ENCODE assay signal across 1 cellular context in the genomic region with DNA sequence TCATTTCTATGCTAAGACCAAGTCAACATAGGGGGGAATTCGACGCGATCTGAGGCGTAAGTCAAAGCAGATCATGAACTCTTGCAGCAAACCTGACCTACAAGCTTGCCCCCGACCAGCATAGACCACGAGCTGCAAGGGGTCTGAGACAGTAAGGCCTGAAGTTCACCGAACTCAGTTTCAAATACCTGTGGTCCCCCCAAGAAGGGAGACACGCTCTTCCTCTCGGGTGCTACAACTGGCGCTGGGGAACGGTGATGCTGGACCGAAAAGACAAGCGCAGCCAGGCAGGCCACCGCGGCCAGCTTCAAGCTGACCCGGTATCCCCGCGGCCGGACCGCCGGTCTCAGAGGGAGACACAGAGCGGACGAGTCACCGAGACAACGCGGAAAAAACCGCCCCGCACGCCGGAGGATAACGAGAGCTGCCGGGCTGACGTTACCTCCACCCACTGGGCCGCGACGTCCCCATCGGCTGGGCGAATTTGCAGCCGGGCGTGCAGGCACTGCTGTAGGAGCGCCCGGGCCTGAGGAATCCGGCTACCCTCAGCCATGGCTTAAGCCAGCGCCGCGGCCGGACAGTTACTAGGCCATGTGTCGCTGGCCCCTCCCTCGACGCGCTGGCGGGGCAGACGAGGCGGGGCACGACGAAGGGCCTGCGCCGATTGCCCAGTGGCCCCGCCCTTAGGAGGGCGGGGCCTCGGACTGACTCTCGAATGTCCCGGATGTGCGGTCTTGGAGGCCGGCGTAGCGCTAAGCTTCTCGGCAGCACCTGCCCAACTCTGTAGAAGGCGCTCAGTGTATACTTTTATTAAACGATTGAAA.
A peak's percentile ranks its signal among the peaks of the same experiment; 100 is the strongest.
TF ChIP-seq lines count a peak whose summit lies in the region.

A gene (minus strand): TSS at position 666 of the 824 bp plus-strand sequence. CDS start 113 bp downstream, at position 553.

TF ChIP-seq in HEK293, 187 proteins besides CTCF, POLR2A, EP300 and RAD21 (continued from another document):
- TF ChIP-seq, protein P1, sequence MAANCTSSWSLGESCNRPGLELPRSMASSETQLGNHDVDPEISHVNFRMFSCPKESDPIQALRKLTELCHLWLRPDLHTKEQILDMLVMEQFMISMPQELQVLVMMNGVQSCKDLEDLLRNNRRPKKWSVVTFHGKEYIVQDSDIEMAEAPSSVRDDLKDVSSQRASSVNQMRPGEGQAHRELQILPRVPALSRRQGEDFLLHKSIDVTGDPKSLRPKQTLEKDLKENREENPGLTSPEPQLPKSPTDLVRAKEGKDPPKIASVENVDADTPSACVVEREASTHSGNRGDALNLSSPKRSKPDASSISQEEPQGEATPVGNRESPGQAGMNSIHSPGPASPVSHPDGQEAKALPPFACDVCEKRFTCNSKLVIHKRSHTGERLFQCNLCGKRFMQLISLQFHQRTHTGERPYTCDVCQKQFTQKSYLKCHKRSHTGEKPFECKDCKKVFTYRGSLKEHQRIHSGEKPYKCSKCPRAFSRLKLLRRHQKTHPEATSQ (tag by site-specific recombination; IDR thresholded peaks at IDR 0.05) = peak; percentile 68; the same call in 1 of the 2 replicates
- TF ChIP-seq, protein P2, sequence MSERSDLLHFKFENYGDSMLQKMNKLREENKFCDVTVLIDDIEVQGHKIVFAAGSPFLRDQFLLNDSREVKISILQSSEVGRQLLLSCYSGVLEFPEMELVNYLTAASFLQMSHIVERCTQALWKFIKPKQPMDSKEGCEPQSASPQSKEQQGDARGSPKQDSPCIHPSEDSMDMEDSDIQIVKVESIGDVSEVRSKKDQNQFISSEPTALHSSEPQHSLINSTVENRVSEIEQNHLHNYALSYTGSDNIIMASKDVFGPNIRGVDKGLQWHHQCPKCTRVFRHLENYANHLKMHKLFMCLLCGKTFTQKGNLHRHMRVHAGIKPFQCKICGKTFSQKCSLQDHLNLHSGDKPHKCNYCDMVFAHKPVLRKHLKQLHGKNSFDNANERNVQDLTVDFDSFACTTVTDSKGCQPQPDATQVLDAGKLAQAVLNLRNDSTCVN (tag by site-specific recombination; optimal IDR thresholded peaks at IDR 0.05) = peak; percentile 67
- TF ChIP-seq ZNF394 (tag by site-specific recombination; IDR thresholded peaks at IDR 0.05; ENCODE audit: borderline replicate concordance) (peak; percentile 50; the same call in 1 of the 2 replicates), ZFP37 (tag by site-specific recombination; IDR thresholded peaks at IDR 0.05) (no peak; the same call in 1 of the 2 replicates), TRIM28 (IDR thresholded peaks at IDR 0.05; ENCODE audit: borderline replicate concordance, low read length) (peak; percentile 39; the same call in 1 of the 2 replicates), ZNF138 (tag by site-specific recombination; IDR thresholded peaks at IDR 0.05; ENCODE audit: borderline replicate concordance) (no peak), ZNF585B (tag by site-specific recombination; IDR thresholded peaks at IDR 0.05) (no peak), ZNF48 (tag by site-specific recombination; IDR thresholded peaks at IDR 0.05) (no peak), ZBTB8A (tag by site-specific recombination; IDR thresholded peaks at IDR 0.05) (peak; percentile 75; the same call in 1 of the 2 replicates), ZNF354C (tag by site-specific recombination; IDR thresholded peaks at IDR 0.05; ENCODE audit: borderline replicate concordance, low read depth) (no peak), KLF8 (tag by site-specific recombination; IDR thresholded peaks at IDR 0.05) (peak; percentile 92), ZNF184 (tag by site-specific recombination; IDR thresholded peaks at IDR 0.05) (no peak), KLF1 (tag by site-specific recombination; IDR thresholded peaks at IDR 0.05) (peak; percentile 61), ZNF560 (tag by site-specific recombination; IDR thresholded peaks at IDR 0.05; ENCODE audit: borderline replicate concordance) (no peak), ZNF791 (tag by site-specific recombination; IDR thresholded peaks at IDR 0.05) (no peak), ZNF623 (tag by site-specific recombination; IDR thresholded peaks at IDR 0.05) (no peak), ZEB2 (tag by site-specific recombination; IDR thresholded peaks at IDR 0.05) (no peak), ZNF324 (tag by site-specific recombination; IDR thresholded peaks at IDR 0.05) (peak; percentile 15; the same call in 1 of the 2 replicates), ZNF837 (tag by site-specific recombination; IDR thresholded peaks at IDR 0.05) (no peak), ZNF2 (tag by site-specific recombination; IDR thresholded peaks at IDR 0.05) (peak; percentile 76), ZNF19 (tag by site-specific recombination; IDR thresholded peaks at IDR 0.05; ENCODE audit: low read depth) (no peak), RBAK (tag by site-specific recombination; IDR thresholded peaks at IDR 0.05) (no peak), ZNF596 (tag by site-specific recombination; IDR thresholded peaks at IDR 0.05) (no peak), SP7 (tag by site-specific recombination; IDR thresholded peaks at IDR 0.05) (peak; percentile 72), ZSCAN16 (tag by site-specific recombination; IDR thresholded peaks at IDR 0.05) (no peak), ZNF366 (tag by site-specific recombination; conservative IDR thresholded peaks at IDR 0.05) (no peak), BCL11B (tag by site-specific recombination; IDR thresholded peaks at IDR 0.05; ENCODE audit: low read depth) (no peak), ZNF830 (tag by site-specific recombination; IDR thresholded peaks at IDR 0.05; ENCODE audit: low read depth) (no peak), MEIS1 (CRISPR knock-in tag; IDR thresholded peaks at IDR 0.05; ENCODE audit: borderline replicate concordance) (no peak), ZBTB17 (tag by site-specific recombination; IDR thresholded peaks at IDR 0.05) (peak; percentile 75), YY1 (tag by site-specific recombination; IDR thresholded peaks at IDR 0.05) (no peak), ZNF239 (tag by site-specific recombination; IDR thresholded peaks at IDR 0.05) (peak; percentile 75; the same call in 1 of the 2 replicates), ZFP3 (tag by site-specific recombination; IDR thresholded peaks at IDR 0.05; ENCODE audit: low read depth) (no peak), SP2 (tag by site-specific recombination; IDR thresholded peaks at IDR 0.05) (peak; percentile 87)
- TF ChIP-seq, protein P3, sequence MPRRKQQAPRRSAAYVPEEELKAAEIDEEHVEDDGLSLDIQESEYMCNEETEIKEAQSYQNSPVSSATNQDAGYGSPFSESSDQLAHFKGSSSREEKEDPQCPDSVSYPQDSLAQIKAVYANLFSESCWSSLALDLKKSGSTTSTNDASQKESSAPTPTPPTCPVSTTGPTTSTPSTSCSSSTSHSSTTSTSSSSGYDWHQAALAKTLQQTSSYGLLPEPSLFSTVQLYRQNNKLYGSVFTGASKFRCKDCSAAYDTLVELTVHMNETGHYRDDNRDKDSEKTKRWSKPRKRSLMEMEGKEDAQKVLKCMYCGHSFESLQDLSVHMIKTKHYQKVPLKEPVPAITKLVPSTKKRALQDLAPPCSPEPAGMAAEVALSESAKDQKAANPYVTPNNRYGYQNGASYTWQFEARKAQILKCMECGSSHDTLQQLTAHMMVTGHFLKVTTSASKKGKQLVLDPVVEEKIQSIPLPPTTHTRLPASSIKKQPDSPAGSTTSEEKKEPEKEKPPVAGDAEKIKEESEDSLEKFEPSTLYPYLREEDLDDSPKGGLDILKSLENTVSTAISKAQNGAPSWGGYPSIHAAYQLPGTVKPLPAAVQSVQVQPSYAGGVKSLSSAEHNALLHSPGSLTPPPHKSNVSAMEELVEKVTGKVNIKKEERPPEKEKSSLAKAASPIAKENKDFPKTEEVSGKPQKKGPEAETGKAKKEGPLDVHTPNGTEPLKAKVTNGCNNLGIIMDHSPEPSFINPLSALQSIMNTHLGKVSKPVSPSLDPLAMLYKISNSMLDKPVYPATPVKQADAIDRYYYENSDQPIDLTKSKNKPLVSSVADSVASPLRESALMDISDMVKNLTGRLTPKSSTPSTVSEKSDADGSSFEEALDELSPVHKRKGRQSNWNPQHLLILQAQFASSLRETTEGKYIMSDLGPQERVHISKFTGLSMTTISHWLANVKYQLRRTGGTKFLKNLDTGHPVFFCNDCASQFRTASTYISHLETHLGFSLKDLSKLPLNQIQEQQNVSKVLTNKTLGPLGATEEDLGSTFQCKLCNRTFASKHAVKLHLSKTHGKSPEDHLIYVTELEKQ (tag by site-specific recombination; IDR thresholded peaks at IDR 0.05; ENCODE audit: borderline replicate concordance) = no peak
- TF ChIP-seq, protein P4, sequence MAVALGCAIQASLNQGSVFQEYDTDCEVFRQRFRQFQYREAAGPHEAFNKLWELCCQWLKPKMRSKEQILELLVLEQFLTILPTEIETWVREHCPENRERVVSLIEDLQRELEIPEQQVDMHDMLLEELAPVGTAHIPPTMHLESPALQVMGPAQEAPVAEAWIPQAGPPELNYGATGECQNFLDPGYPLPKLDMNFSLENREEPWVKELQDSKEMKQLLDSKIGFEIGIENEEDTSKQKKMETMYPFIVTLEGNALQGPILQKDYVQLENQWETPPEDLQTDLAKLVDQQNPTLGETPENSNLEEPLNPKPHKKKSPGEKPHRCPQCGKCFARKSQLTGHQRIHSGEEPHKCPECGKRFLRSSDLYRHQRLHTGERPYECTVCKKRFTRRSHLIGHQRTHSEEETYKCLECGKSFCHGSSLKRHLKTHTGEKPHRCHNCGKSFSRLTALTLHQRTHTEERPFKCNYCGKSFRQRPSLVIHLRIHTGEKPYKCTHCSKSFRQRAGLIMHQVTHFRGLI (tag by site-specific recombination; IDR thresholded peaks at IDR 0.05) = no peak; the same call in none of the 2 replicates
- TF ChIP-seq, protein P5, sequence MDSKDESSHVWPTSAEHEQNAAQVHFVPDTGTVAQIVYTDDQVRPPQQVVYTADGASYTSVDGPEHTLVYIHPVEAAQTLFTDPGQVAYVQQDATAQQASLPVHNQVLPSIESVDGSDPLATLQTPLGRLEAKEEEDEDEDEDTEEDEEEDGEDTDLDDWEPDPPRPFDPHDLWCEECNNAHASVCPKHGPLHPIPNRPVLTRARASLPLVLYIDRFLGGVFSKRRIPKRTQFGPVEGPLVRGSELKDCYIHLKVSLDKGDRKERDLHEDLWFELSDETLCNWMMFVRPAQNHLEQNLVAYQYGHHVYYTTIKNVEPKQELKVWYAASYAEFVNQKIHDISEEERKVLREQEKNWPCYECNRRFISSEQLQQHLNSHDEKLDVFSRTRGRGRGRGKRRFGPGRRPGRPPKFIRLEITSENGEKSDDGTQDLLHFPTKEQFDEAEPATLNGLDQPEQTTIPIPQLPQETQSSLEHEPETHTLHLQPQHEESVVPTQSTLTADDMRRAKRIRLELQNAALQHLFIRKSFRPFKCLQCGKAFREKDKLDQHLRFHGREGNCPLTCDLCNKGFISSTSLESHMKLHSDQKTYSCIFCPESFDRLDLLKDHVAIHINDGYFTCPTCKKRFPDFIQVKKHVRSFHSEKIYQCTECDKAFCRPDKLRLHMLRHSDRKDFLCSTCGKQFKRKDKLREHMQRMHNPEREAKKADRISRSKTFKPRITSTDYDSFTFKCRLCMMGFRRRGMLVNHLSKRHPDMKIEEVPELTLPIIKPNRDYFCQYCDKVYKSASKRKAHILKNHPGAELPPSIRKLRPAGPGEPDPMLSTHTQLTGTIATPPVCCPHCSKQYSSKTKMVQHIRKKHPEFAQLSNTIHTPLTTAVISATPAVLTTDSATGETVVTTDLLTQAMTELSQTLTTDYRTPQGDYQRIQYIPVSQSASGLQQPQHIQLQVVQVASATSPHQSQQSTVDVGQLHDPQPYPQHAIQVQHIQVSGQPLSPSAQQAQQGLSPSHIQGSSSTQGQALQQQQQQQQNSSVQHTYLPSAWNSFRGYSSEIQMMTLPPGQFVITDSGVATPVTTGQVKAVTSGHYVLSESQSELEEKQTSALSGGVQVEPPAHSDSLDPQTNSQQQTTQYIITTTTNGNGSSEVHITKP (tag by site-specific recombination; IDR thresholded peaks at IDR 0.05) = peak; percentile 98
- TF ChIP-seq, protein P6, sequence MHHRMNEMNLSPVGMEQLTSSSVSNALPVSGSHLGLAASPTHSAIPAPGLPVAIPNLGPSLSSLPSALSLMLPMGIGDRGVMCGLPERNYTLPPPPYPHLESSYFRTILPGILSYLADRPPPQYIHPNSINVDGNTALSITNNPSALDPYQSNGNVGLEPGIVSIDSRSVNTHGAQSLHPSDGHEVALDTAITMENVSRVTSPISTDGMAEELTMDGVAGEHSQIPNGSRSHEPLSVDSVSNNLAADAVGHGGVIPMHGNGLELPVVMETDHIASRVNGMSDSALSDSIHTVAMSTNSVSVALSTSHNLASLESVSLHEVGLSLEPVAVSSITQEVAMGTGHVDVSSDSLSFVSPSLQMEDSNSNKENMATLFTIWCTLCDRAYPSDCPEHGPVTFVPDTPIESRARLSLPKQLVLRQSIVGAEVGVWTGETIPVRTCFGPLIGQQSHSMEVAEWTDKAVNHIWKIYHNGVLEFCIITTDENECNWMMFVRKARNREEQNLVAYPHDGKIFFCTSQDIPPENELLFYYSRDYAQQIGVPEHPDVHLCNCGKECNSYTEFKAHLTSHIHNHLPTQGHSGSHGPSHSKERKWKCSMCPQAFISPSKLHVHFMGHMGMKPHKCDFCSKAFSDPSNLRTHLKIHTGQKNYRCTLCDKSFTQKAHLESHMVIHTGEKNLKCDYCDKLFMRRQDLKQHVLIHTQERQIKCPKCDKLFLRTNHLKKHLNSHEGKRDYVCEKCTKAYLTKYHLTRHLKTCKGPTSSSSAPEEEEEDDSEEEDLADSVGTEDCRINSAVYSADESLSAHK (tag by site-specific recombination; IDR thresholded peaks at IDR 0.05) = no peak
- TF ChIP-seq, protein P7, sequence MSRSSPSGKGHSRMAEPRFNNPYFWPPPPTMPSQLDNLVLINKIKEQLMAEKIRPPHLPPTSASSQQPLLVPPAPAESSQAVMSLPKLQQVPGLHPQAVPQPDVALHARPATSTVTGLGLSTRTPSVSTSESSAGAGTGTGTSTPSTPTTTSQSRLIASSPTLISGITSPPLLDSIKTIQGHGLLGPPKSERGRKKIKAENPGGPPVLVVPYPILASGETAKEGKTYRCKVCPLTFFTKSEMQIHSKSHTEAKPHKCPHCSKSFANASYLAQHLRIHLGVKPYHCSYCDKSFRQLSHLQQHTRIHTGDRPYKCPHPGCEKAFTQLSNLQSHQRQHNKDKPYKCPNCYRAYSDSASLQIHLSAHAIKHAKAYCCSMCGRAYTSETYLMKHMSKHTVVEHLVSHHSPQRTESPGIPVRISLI (tag by site-specific recombination; IDR thresholded peaks at IDR 0.05) = 0 out of 2 replicates have a peak, but pooled peaks have one; percentile 37
